Comparison of ENCODE assay signal across 26 cellular contexts in genomic region chr19:16978839-16979802, GRCh38. TPM values are rescaled to one million over a fixed set of nuclear protein-coding genes. Genes with fewer than 3 reads are reported as not detected.
"Had no signal": no experiment of that assay in that cellular context is flagged by ENCODE, and none has a peak within 500 bp of the region (broad histone marks: within the 10 kb centered on the region; RNA-seq: fewer than 3 reads in every experiment).

No MANE protein-coding gene starts in this region.

- H3K27ac ChIP-seq: SJSA1 had no signal

- DNase-seq: KBM-7, MV-4-11, NCI-H1048, NCI-H1105, NCI-H1417, NCI-H1436 treated with DMSO at 0.1 percent for 48 hours, NCI-H1694, NCI-H1930, NCI-H2081, NCI-H2107, NCI-H226, NCI-H446, NCI-H510A, NCI-H524 treated with DMSO at 0.1 percent for 48 hours, NCI-H69, NCI-H774, Right ventricle myocardium superior, RPMI8226, SIG-M5, SK-N-SH, SW 1271 had no signal

- H3K9me3 ChIP-seq: SJSA1, SK-N-SH had no signal

- H3K27me3 ChIP-seq: SJSA1 had no signal

- H3K9me2 ChIP-seq: SK-N-SH had no signal

- H3K4me1 ChIP-seq: SJSA1 had no signal

- H3K4me3 Mint-ChIP-seq: IgD-negative memory B cell had no signal

- H3K4me3 ChIP-seq: SJSA1 had no signal

- H3K9ac ChIP-seq: SK-N-SH had no signal

- ATAC-seq: HepG2 had no signal

- H3K4me2 ChIP-seq: SK-N-SH had no signal

- H3K36me3 ChIP-seq: SJSA1 had no signal

- FAIRE-seq: HepG2, RCC 7860 had no signal

- H3K4me1 Mint-ChIP-seq: IgD-negative memory B cell had no signal

RNA-seq across cellular contexts. Expression of gene CPAMD8, which starts 47.5 kb away (rescaled TPM):
- total RNA-seq: HT-29 had no signal
